Comparison of ENCODE assay signal across 20 cellular contexts in the genomic region with DNA sequence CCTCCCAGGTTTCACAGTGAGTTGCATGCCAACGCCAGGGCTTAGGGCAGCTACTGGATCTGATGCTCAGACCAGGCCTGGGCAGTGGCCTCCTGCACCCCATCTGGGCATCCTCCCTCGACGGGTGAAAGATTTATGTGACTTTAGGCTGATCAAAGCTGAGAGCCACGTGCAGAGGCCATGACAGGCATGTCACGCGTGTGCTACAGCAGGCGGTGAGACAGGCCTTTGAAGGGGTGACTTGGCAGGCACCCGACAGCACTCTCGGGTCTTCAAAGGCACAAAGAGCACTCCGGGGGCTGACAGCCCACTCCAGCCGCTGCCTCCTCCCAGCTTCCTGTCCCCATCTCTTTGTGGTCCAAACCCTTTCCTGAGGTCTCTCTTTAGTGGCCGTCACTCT.
DNase-seq lines count a peak whose midpoint lies in the region; ATAC-seq, FAIRE-seq and TF ChIP-seq lines count a peak whose summit lies in the region.
"Had no signal": no experiment of that assay in that cellular context is flagged by ENCODE, and none has a peak within 500 bp of the region (broad histone marks: within the 10 kb centered on the region; RNA-seq: fewer than 3 reads in every experiment).

No MANE protein-coding gene starts in this region.

- H3K9ac ChIP-seq in K562 (ENCODE audit: insufficient read depth in 1 of 2, low read depth in 2 of 2, low read length in 2 of 2) = peak overlapping the region in 1 of 2 experiments; percentile 20; a peak in 1 of 4 replicates

- H3K4me1 ChIP-seq in K562 (replicated peaks in 1 of 2; ENCODE audit: control insufficient read depth in 2 of 2, insufficient read depth in 2 of 2, low read length in 2 of 2) = peaks cover 0 to 3% of the 10 kb centered on the region in 2 experiments; a peak in 1 of 5 replicates
- H3K4me1 ChIP-seq: Caco-2 had no signal

- peaks cover 12% of the 10 kb centered on the region for H4K20me1 ChIP-seq in K562 (replicated peaks; ENCODE audit: control insufficient read depth, insufficient read depth, low read length)

- H3K4me3 ChIP-seq in K562 = no peak overlapping the region
- H3K4me3 ChIP-seq: GM23338 had no signal

- TF ChIP-seq EP300 in K562 (IDR thresholded peaks at IDR 0.05; ENCODE audit: low read length) = no peak

- intact Hi-C loops in K562 (cut with micrococcal nuclease) = no loop called here

- no peak overlapping the region for H2AFZ ChIP-seq in K562 (ENCODE audit: low read depth, low read length)
- H2AFZ ChIP-seq: GM23338 had no signal

- H3K36me3 ChIP-seq in K562 (ENCODE audit: control insufficient read depth, insufficient read depth, low read length) = no peaks in the 10 kb centered on the region

- H3K4me3 Mint-ChIP-seq in activated naive CD8-positive, alpha-beta T cell treated with anti-CD3 and anti-CD28 coated beads, Interleukin-2, amount 10 ng/mL, durations not matched to agents 7 days and 5 days = no peak overlapping the region
- no peak overlapping the region for H3K4me3 Mint-ChIP-seq in activated naive CD8-positive, alpha-beta T cell treated with anti-CD3 and anti-CD28 coated beads for 36 hours
- no peak overlapping the region for H3K4me3 Mint-ChIP-seq in nephron progenitor cell
- H3K4me3 Mint-ChIP-seq: GM23338, HFFc6 had no signal

- TF ChIP-seq POLR2A in K562 (conservative IDR thresholded peaks at IDR 0.05) = no peak

- H3K79me2 ChIP-seq in K562 (ENCODE audit: control insufficient read depth, insufficient read depth, low read length) = no peaks in the 10 kb centered on the region

- DNase-seq in activated naive CD8-positive, alpha-beta T cell treated with anti-CD3 and anti-CD28 coated beads, Interleukin-2, amount 10 ng/mL, durations not matched to agents 7 days and 5 days = no peak
- no peak for DNase-seq in activated naive CD8-positive, alpha-beta T cell treated with anti-CD3 and anti-CD28 coated beads for 36 hours
- DNase-seq in K562 (ENCODE audit: extremely low read depth in 1 of 4, low spot score in 3 of 4) (no peak), nephron progenitor cell (no peak), NCI-H2171 treated with DMSO at 0.1 percent for 48 hours (lab: John Stamatoyannopoulos, UW) (no peak)
- no peak for DNase-seq in activated effector memory CD4-positive, alpha-beta T cell treated with Interleukin-2 at 50 U/mL for 16 hours
- DNase-seq: 8988T; C1 segment of cervical spinal cord; Caco-2; CD4-positive, CD25-positive, alpha-beta regulatory T cell; H7; HFFc6; IMR-90 had no signal

- peak overlapping the region; percentile 14 for H3K27ac Mint-ChIP-seq in activated naive CD8-positive, alpha-beta T cell treated with anti-CD3 and anti-CD28 coated beads, Interleukin-2, amount 10 ng/mL, durations not matched to agents 7 days and 5 days
- H3K27ac Mint-ChIP-seq in activated naive CD8-positive, alpha-beta T cell treated with anti-CD3 and anti-CD28 coated beads for 36 hours = no peak overlapping the region
- peak overlapping the region; percentile 32 for H3K27ac Mint-ChIP-seq in nephron progenitor cell
- H3K27ac Mint-ChIP-seq: CD4-positive, CD25-positive, alpha-beta regulatory T cell; GM23338; HFFc6 had no signal

- POLR2A ChIA-PET in activated naive CD8-positive, alpha-beta T cell treated with anti-CD3 and anti-CD28 coated beads, Interleukin-2, amount 10 ng/mL, durations not matched to agents 7 days and 5 days (lab: Charles Lee) = no interaction called here
- POLR2A ChIA-PET in K562 (lab: Yijun Ruan, JAX) = interaction anchor here (0.6 to 1.4 kb wide), 2 partner anchors 8 to 60 kb away, joined by 3 to 4 read pairs; no protein-coding TSS in a partner anchor

- in situ Hi-C loops in K562 (cut with MboI) = no loop called here

- TF ChIP-seq RAD21 in K562 (CRISPR knock-in tag; conservative IDR thresholded peaks at IDR 0.05 in 1 of 2, IDR thresholded peaks at IDR 0.05 in 1 of 2) = no peak

- peaks cover 28 to 59% of the 10 kb centered on the region in 2 experiments; a peak in 4 of 5 replicates for H3K27me3 ChIP-seq in K562 (ENCODE audit: control insufficient read depth in 2 of 2, insufficient read depth in 2 of 2, low read length in 2 of 2)

- BruUV-seq in K562 (replicated peaks; lab: Mats Ljungman, UMichigan) = no TSS peak

- CTCF ChIA-PET in K562 (lab: Yijun Ruan, JAX; ENCODE audit: low intra/inter-chr PET ratio) = no interaction called here

- H3K27me3 Mint-ChIP-seq in activated naive CD8-positive, alpha-beta T cell treated with anti-CD3 and anti-CD28 coated beads, Interleukin-2, amount 10 ng/mL, durations not matched to agents 7 days and 5 days = peaks cover 2% of the 10 kb centered on the region
- H3K27me3 Mint-ChIP-seq in activated naive CD8-positive, alpha-beta T cell treated with anti-CD3 and anti-CD28 coated beads for 36 hours = no peaks in the 10 kb centered on the region
- peaks cover 18% of the 10 kb centered on the region for H3K27me3 Mint-ChIP-seq in nephron progenitor cell (ENCODE audit: low read depth, poor library complexity)

- no peaks in the 10 kb centered on the region for H3K9me1 ChIP-seq in K562 (ENCODE audit: control insufficient read depth, insufficient read depth, low read length)

- FAIRE-seq in K562 (lab: Jason Lieb, UNC) = no peak
- FAIRE-seq: D721Med, G401.6, GM12891 had no signal

- 0% methylated on average over 7 of the region's 12 CpGs for WGBS in K562 (ENCODE audit: insufficient coverage, low coverage, missing lambda C conversion rate)

- no peak for ATAC-seq in activated naive CD8-positive, alpha-beta T cell treated with anti-CD3 and anti-CD28 coated beads, Interleukin-2, amount 10 ng/mL, durations not matched to agents 7 days and 5 days (ENCODE audit: low read depth)
- ATAC-seq in K562 (no peak), GM21447 (IDR thresholded peaks at IDR 0.05; ENCODE audit: unreplicated experiment) (no peak)
- ATAC-seq: GM23338, HCT116 had no signal

- no peak overlapping the region for H3K4me2 ChIP-seq in K562 (ENCODE audit: insufficient read depth, low read length)
- H3K4me2 ChIP-seq: GM23338 had no signal

- no peaks in the 10 kb centered on the region for H3K9me3 Mint-ChIP-seq in activated naive CD8-positive, alpha-beta T cell treated with anti-CD3 and anti-CD28 coated beads, Interleukin-2, amount 10 ng/mL, durations not matched to agents 7 days and 5 days
- no peaks in the 10 kb centered on the region for H3K9me3 Mint-ChIP-seq in activated naive CD8-positive, alpha-beta T cell treated with anti-CD3 and anti-CD28 coated beads for 36 hours
- H3K9me3 Mint-ChIP-seq in nephron progenitor cell = no peaks in the 10 kb centered on the region
- H3K9me3 Mint-ChIP-seq: CD4-positive, CD25-positive, alpha-beta regulatory T cell; GM23338; HFFc6 had no signal

- TF ChIP-seq CTCF in K562 (IDR thresholded peaks at IDR 0.05 in 2 of 3, conservative IDR thresholded peaks at IDR 0.05 in 1 of 3; ENCODE audit: insufficient read depth in 2 of 3, low read depth in 1 of 3, low read length in 3 of 3) (no peak), nephron progenitor cell (IDR thresholded peaks at IDR 0.05) (no peak)

- no peaks in the 10 kb centered on the region for H3K36me3 Mint-ChIP-seq in activated naive CD8-positive, alpha-beta T cell treated with anti-CD3 and anti-CD28 coated beads, Interleukin-2, amount 10 ng/mL, durations not matched to agents 7 days and 5 days
- H3K36me3 Mint-ChIP-seq in activated naive CD8-positive, alpha-beta T cell treated with anti-CD3 and anti-CD28 coated beads for 36 hours = no peaks in the 10 kb centered on the region
- H3K36me3 Mint-ChIP-seq in nephron progenitor cell (ENCODE audit: low read depth) = no peaks in the 10 kb centered on the region
- H3K36me3 Mint-ChIP-seq: CD4-positive, CD25-positive, alpha-beta regulatory T cell had no signal

- H3K4me1 Mint-ChIP-seq in activated naive CD8-positive, alpha-beta T cell treated with anti-CD3 and anti-CD28 coated beads, Interleukin-2, amount 10 ng/mL, durations not matched to agents 7 days and 5 days = peaks cover 2% of the 10 kb centered on the region
- peaks cover 4% of the 10 kb centered on the region for H3K4me1 Mint-ChIP-seq in activated naive CD8-positive, alpha-beta T cell treated with anti-CD3 and anti-CD28 coated beads for 36 hours
- peaks cover 30% of the 10 kb centered on the region for H3K4me1 Mint-ChIP-seq in nephron progenitor cell
- H3K4me1 Mint-ChIP-seq: CD4-positive, CD25-positive, alpha-beta regulatory T cell had no signal

- H3K9me3 ChIP-seq in K562 (replicated peaks; ENCODE audit: control insufficient read depth, insufficient read depth, low read depth, low read length) = no peaks in the 10 kb centered on the region
- H3K9me3 ChIP-seq: Caco-2 had no signal

- H3K27ac ChIP-seq in K562 (ENCODE audit: extremely low read depth, low read depth, low read length) = no peak overlapping the region
- H3K27ac ChIP-seq: HL-60 had no signal

TF ChIP-seq in K562, 482 proteins besides CTCF, POLR2A, EP300 and RAD21:
- TF ChIP-seq MEIS2 (IDR thresholded peaks at IDR 0.05; ENCODE audit: partially characterized antibody) (peak; percentile 2), NCOR1 (IDR thresholded peaks at IDR 0.05) (no peak), PBX2 (CRISPR knock-in tag; IDR thresholded peaks at IDR 0.05; ENCODE audit: low read depth) (no peak), PBX2 (tag; conservative IDR thresholded peaks at IDR 0.05; ENCODE audit: low read depth) (0 out of 2 replicates have a peak, but pooled peaks have one; percentile 12)
